ENCODE assay signal across 8 cellular contexts in genomic region chr16:22163806-22164205, GRCh38. TPM values are rescaled to one million over a fixed set of nuclear protein-coding genes. Genes with fewer than 3 reads are reported as not detected.
"Had no signal": no experiment of that assay in that cellular context is flagged by ENCODE, and none has a peak within 500 bp of the region (broad histone marks: within the 10 kb centered on the region; RNA-seq: fewer than 3 reads in every experiment).

No MANE protein-coding gene starts in this region.

- H3K4me2 ChIP-seq: KMS-11 had no signal

- ATAC-seq: K562 had no signal

- H3K27ac ChIP-seq: HL-60, KMS-11 had no signal

- DNase-seq: IMR-90, KBM-7, KG1 had no signal

- H3K4me3 ChIP-seq: K562 had no signal

- FAIRE-seq: HTR-8/SVneo, K562 had no signal

- H3K9ac ChIP-seq: KMS-11 had no signal

RNA-seq across cellular contexts. Expression of gene SDR42E2, which starts 1.5 kb away (rescaled TPM):
- total RNA-seq: HT1080, IMR-90 had no signal
- polyA plus RNA-seq: IMR-90 had no signal
